In genomic region chr21:27173052-27173451, GRCh38 we compare ENCODE assay signal across 19 cellular contexts.
A peak's percentile ranks its signal among the peaks of the same experiment; 100 is the strongest.
DNase-seq lines count a peak whose midpoint lies in the region; ATAC-seq and TF ChIP-seq lines count a peak whose summit lies in the region.
"Had no signal": no experiment of that assay in that cellular context is flagged by ENCODE, and none has a peak within 500 bp of the region (broad histone marks: within the 10 kb centered on the region; RNA-seq: fewer than 3 reads in every experiment).

No MANE protein-coding gene starts in this region.

- no peak for TF ChIP-seq CTCF in MCF 10A (IDR thresholded peaks at IDR 0.05; ENCODE audit: unreplicated experiment)
- TF ChIP-seq CTCF in mammary epithelial cell (conservative IDR thresholded peaks at IDR 0.05 in 1 of 2, IDR thresholded peaks at IDR 0.05 in 1 of 2; ENCODE audit: extremely low read depth in 1 of 2, insufficient read depth in 1 of 2, low read depth in 1 of 2, low read length in 2 of 2), result no peak
- TF ChIP-seq CTCF in gastroesophageal sphincter (IDR thresholded peaks at IDR 0.05), result no peak
- no peak for TF ChIP-seq CTCF in GM10248 (IDR thresholded peaks at IDR 0.05; ENCODE audit: control extremely low read depth, extremely low read depth, low read depth, missing control alignments)

- intact Hi-C loops in MCF 10A (cut with micrococcal nuclease) (no loop called here), mammary epithelial cell (cut with micrococcal nuclease) (no loop called here)

- peaks cover 16% of the 10 kb centered on the region for H3K4me1 Mint-ChIP-seq in MCF 10A (ENCODE audit: insufficient read depth, unreplicated experiment)

- H3K36me3 ChIP-seq in mammary epithelial cell (ENCODE audit: insufficient read depth, low read length), result no peaks in the 10 kb centered on the region
- no peaks in the 10 kb centered on the region for H3K36me3 ChIP-seq in gastroesophageal sphincter
- no peaks in the 10 kb centered on the region for H3K36me3 ChIP-seq in subcutaneous abdominal adipose tissue (ENCODE audit: control insufficient read depth in 5 of 5, insufficient read depth in 5 of 5, low read length in 5 of 5)
- H3K36me3 ChIP-seq in SJCRH30, result no peaks in the 10 kb centered on the region; the same call in 1 of the 2 replicates
- H3K36me3 ChIP-seq: BLaER1 had no signal

- in situ Hi-C loops in mammary epithelial cell (cut with MboI; ENCODE audit: low sequenced_read_pairs in 2 of 2), result no loop called here

- TF ChIP-seq POLR2A in gastroesophageal sphincter (IDR thresholded peaks at IDR 0.05), result no peak

- CTCF ChIA-PET in MCF 10A (lab: Yijun Ruan, JAX) (interaction anchor here (0.7 kb wide), 1 partner anchor 15 kb away, joined by 3 read pairs; no protein-coding TSS in a partner anchor), mammary epithelial cell (lab: Charles Lee; ENCODE audit: low non-redundant PET) (no interaction called here), GM10248 (lab: Yijun Ruan, JAX) (interaction anchor here (1.4 to 1.6 kb wide), 3 partner anchors 22 to 52 kb away, joined by 3 read pairs; no protein-coding TSS in a partner anchor)

- no peaks in the 10 kb centered on the region for H3K27me3 Mint-ChIP-seq in MCF 10A (ENCODE audit: insufficient read depth, unreplicated experiment)

- no peak overlapping the region for H3K4me2 ChIP-seq in mammary epithelial cell (ENCODE audit: insufficient read depth, low read depth, low read length)
- H3K4me2 ChIP-seq: BLaER1 had no signal

- TF ChIP-seq EP300 in gastroesophageal sphincter (IDR thresholded peaks at IDR 0.05), result no peak

- BruUV-seq in MCF 10A (replicated peaks; lab: Mats Ljungman, UMichigan), result no TSS peak
- no TSS peak for BruUV-seq in mammary epithelial cell (replicated peaks; lab: Mats Ljungman, UMichigan)

- POLR2A ChIA-PET in MCF 10A (lab: Yijun Ruan, JAX), result interaction anchor here (1.0 kb wide), 1 partner anchor 45 kb away, joined by 3 read pairs; no protein-coding TSS in a partner anchor
- POLR2A ChIA-PET in GM10248 (lab: Yijun Ruan, JAX), result no interaction called here

- H3K9ac ChIP-seq in mammary epithelial cell (ENCODE audit: insufficient read depth, low read length) (no peak overlapping the region), subcutaneous abdominal adipose tissue (ENCODE audit: low read length in 5 of 5) (no peak overlapping the region)
- H3K9ac ChIP-seq: BLaER1 had no signal

- H3K4me3 ChIP-seq in mammary epithelial cell (replicated peaks in 1 of 3; ENCODE audit: insufficient read depth in 1 of 3, low read depth in 2 of 3, low read length in 3 of 3) (no peak overlapping the region), gastroesophageal sphincter (no peak overlapping the region), subcutaneous abdominal adipose tissue (ENCODE audit: low read depth in 1 of 5, low read length in 5 of 5) (no peak overlapping the region), SJCRH30 (no peak overlapping the region)
- H3K4me3 ChIP-seq: BLaER1, K562 had no signal

- no peaks in the 10 kb centered on the region for H3K27me3 ChIP-seq in mammary epithelial cell (ENCODE audit: insufficient read depth, low read length)
- no peaks in the 10 kb centered on the region for H3K27me3 ChIP-seq in gastroesophageal sphincter
- no peaks in the 10 kb centered on the region for H3K27me3 ChIP-seq in subcutaneous abdominal adipose tissue (ENCODE audit: control insufficient read depth in 5 of 5, insufficient read depth in 4 of 5, low read length in 5 of 5)
- H3K27me3 ChIP-seq in SJCRH30, result no peaks in the 10 kb centered on the region
- H3K27me3 ChIP-seq: BLaER1 had no signal

- H3K36me3 Mint-ChIP-seq in MCF 10A (ENCODE audit: insufficient read depth, unreplicated experiment), result no peaks in the 10 kb centered on the region
- H3K36me3 Mint-ChIP-seq: CD8-positive, alpha-beta T cell had no signal

- H2AFZ ChIP-seq in mammary epithelial cell (ENCODE audit: low read depth, low read length), result no peak overlapping the region

- H3K9me3 ChIP-seq in mammary epithelial cell (replicated peaks; ENCODE audit: insufficient read depth, low read length), result no peaks in the 10 kb centered on the region
- H3K9me3 ChIP-seq in gastroesophageal sphincter, result no peaks in the 10 kb centered on the region
- H3K9me3 ChIP-seq in subcutaneous abdominal adipose tissue (ENCODE audit: control insufficient read depth in 5 of 5, low read length in 5 of 5), result no peaks in the 10 kb centered on the region
- no peaks in the 10 kb centered on the region for H3K9me3 ChIP-seq in SJCRH30 (replicated peaks)
- H3K9me3 ChIP-seq: BLaER1 had no signal

- no peak overlapping the region for H3K4me3 Mint-ChIP-seq in MCF 10A (ENCODE audit: unreplicated experiment)
- H3K4me3 Mint-ChIP-seq: CD8-positive, alpha-beta T cell; HFFc6 had no signal

- peak overlapping the region; percentile 59 for H3K27ac Mint-ChIP-seq in MCF 10A (ENCODE audit: low read depth, unreplicated experiment)
- H3K27ac Mint-ChIP-seq: CD8-positive, alpha-beta T cell; HFFc6 had no signal

- no peaks in the 10 kb centered on the region for H3K9me3 Mint-ChIP-seq in MCF 10A (ENCODE audit: unreplicated experiment)
- H3K9me3 Mint-ChIP-seq: HFFc6 had no signal

- H4K20me1 ChIP-seq in mammary epithelial cell (ENCODE audit: insufficient read depth, low read length), result no peaks in the 10 kb centered on the region
- H4K20me1 ChIP-seq: BLaER1 had no signal

- dilution Hi-C loops in mammary epithelial cell (cut with HindIII; ENCODE audit: low sequenced_read_pairs), result no loop called here

- no peaks in the 10 kb centered on the region for H3K4me1 ChIP-seq in mammary epithelial cell (ENCODE audit: insufficient read depth, low read length)
- H3K4me1 ChIP-seq in gastroesophageal sphincter, result peaks cover 0 to 11% (median 0%) of the 10 kb centered on the region in 3 donors
- peaks cover 0 to 11% (median 3%) of the 10 kb centered on the region in 5 donors for H3K4me1 ChIP-seq in subcutaneous abdominal adipose tissue (ENCODE audit: control insufficient read depth in 5 of 5, insufficient read depth in 5 of 5, low read length in 5 of 5)
- no peaks in the 10 kb centered on the region for H3K4me1 ChIP-seq in SJCRH30
- H3K4me1 ChIP-seq: BLaER1 had no signal

- peak; percentile 48 for ATAC-seq in gastroesophageal sphincter
- ATAC-seq: CD8-positive, alpha-beta T cell; K562 had no signal

- H3K27ac ChIP-seq in mammary epithelial cell (ENCODE audit: insufficient read depth, low read depth, low read length) (no peak overlapping the region), gastroesophageal sphincter (no peak overlapping the region), subcutaneous abdominal adipose tissue (ENCODE audit: low read depth, low read length) (peak overlapping the region; percentile 74), SJCRH30 (no peak overlapping the region)
- H3K27ac ChIP-seq: 22Rv1, BLaER1 had no signal

- H3K79me2 ChIP-seq in mammary epithelial cell (ENCODE audit: insufficient read depth, low read length), result no peaks in the 10 kb centered on the region

- DNase-seq in MCF 10A (ENCODE audit: unreplicated experiment) (no peak), mammary epithelial cell (no peak), dedifferentiated amniotic fluid mesenchymal stem cell (ENCODE audit: extremely low spot score) (peak; percentile 67), NCI-H187 treated with DMSO at 0.1 percent for 48 hours (lab: John Stamatoyannopoulos, UW) (no peak), SJCRH30 (no peak), GM10248 (ENCODE audit: extremely low spot score) (no peak)
- DNase-seq: CD8-positive, alpha-beta T cell; HFFc6; MV-4-11; NCI-H1417 treated with DMSO at 0.1 percent for 48 hours; NCI-H2029; NCI-H2171 treated with DMSO at 0.1 percent for 48 hours; NCI-H748 treated with DMSO at 0.1 percent for 48 hours; OCI-M1 had no signal
